Comparison of ENCODE assay signal across 9 cellular contexts in genomic region chr22:46028069-46028991, GRCh38. TPM values are rescaled to one million over a fixed set of nuclear protein-coding genes. Genes with fewer than 3 reads are reported as not detected.
DNase-seq lines count a peak whose midpoint lies in the region; ATAC-seq and TF ChIP-seq lines count a peak whose summit lies in the region.
"Had no signal": no experiment of that assay in that cellular context is flagged by ENCODE, and none has a peak within 500 bp of the region (broad histone marks: within the 10 kb centered on the region; RNA-seq: fewer than 3 reads in every experiment).

No MANE protein-coding gene starts in this region.

- H3K9me3 Mint-ChIP-seq in Calu3 (ENCODE audit: low read depth, unreplicated experiment) (no peaks in the 10 kb centered on the region), brain (peaks cover 0 to 4% (median 0%) of the 10 kb centered on the region in 5 experiments)
- H3K9me3 Mint-ChIP-seq in effector memory CD8-positive, alpha-beta T cell: no peaks in the 10 kb centered on the region

- peaks cover 49% of the 10 kb centered on the region for H3K27me3 Mint-ChIP-seq in Calu3 (ENCODE audit: unreplicated experiment)
- peaks cover 73% of the 10 kb centered on the region for H3K27me3 Mint-ChIP-seq in brain
- H3K27me3 Mint-ChIP-seq in effector memory CD8-positive, alpha-beta T cell: peaks cover 38 to 62% of the 10 kb centered on the region in 2 donors

- H3K9me3 ChIP-seq in gastrocnemius medialis (no peaks in the 10 kb centered on the region), HAP-1 (no peaks in the 10 kb centered on the region)

- H3K4me1 Mint-ChIP-seq in Calu3 (ENCODE audit: low read depth, unreplicated experiment): peaks cover 12% of the 10 kb centered on the region
- H3K4me1 Mint-ChIP-seq in brain: peaks cover 16% of the 10 kb centered on the region
- H3K4me1 Mint-ChIP-seq in effector memory CD8-positive, alpha-beta T cell (ENCODE audit: low read depth in 2 of 2): peaks cover 0 to 2% of the 10 kb centered on the region in 2 donors

- no peaks in the 10 kb centered on the region for H3K36me3 ChIP-seq in gastrocnemius medialis
- no peaks in the 10 kb centered on the region for H3K36me3 ChIP-seq in HAP-1 (replicated peaks)

- CTCF ChIA-PET in Calu3 (lab: Charles Lee): interaction anchor here (1.1 kb wide), 1 partner anchor 88 kb away, joined by 3 read pairs; no protein-coding TSS in a partner anchor

- TF ChIP-seq CTCF in Calu3 (IDR thresholded peaks at IDR 0.05; ENCODE audit: unreplicated experiment): no peak
- no peak for TF ChIP-seq CTCF in brain (conservative IDR thresholded peaks at IDR 0.05)
- no peak for TF ChIP-seq CTCF in gastrocnemius medialis (IDR thresholded peaks at IDR 0.05 in 4 of 5, conservative IDR thresholded peaks at IDR 0.05 in 1 of 5)

- H3K27me3 ChIP-seq in gastrocnemius medialis (no peaks in the 10 kb centered on the region), HAP-1 (ENCODE audit: low read depth) (no peaks in the 10 kb centered on the region)

- H3K36me3 Mint-ChIP-seq in Calu3 (ENCODE audit: insufficient read depth, unreplicated experiment) (peaks cover 6% of the 10 kb centered on the region), brain (no peaks in the 10 kb centered on the region)
- H3K36me3 Mint-ChIP-seq in effector memory CD8-positive, alpha-beta T cell (ENCODE audit: insufficient read depth): no peaks in the 10 kb centered on the region

- no peak for TF ChIP-seq POLR2A in gastrocnemius medialis (IDR thresholded peaks at IDR 0.05)

- BruUV-seq in Calu3 (replicated peaks; lab: Mats Ljungman, UMichigan): no TSS peak

- peak overlapping the region in 1 of 4 donors; percentile 55 for H3K4me3 ChIP-seq in gastrocnemius medialis
- H3K4me3 ChIP-seq in HAP-1: no peak overlapping the region

- DNase-seq in Calu3 (no peak), left lobe of liver (ENCODE audit: low spot score) (peak; percentile 41), gastrocnemius medialis (peak in 1 of 2 donors; percentile 13), HAP-1 (ENCODE audit: low spot score in 2 of 2) (no peak), HUDEP-2 (lab: John Stamatoyannopoulos, UW; ENCODE audit: unreplicated experiment in 76 of 76) (no peak)
- no peak for DNase-seq in effector memory CD8-positive, alpha-beta T cell
- no peak for DNase-seq in activated CD4-positive, alpha-beta T cell treated with anti-CD3 and anti-CD28 coated beads, Interleukin-2, amount 50 U/mL, for 4 hours
- DNase-seq: NCI-H2081 had no signal

- H3K4me1 ChIP-seq in gastrocnemius medialis: peaks cover 7 to 11% of the 10 kb centered on the region in 2 donors
- H3K4me1 ChIP-seq in HAP-1: peaks cover 3% of the 10 kb centered on the region

- H3K4me3 Mint-ChIP-seq in Calu3 (ENCODE audit: low read depth, unreplicated experiment) (peak overlapping the region; percentile 63), brain (peak overlapping the region in 4 of 5 experiments; percentile 41 to 65 (median 62))
- H3K4me3 Mint-ChIP-seq in effector memory CD8-positive, alpha-beta T cell: no peak overlapping the region

- no peak overlapping the region for H3K27ac Mint-ChIP-seq in Calu3 (ENCODE audit: unreplicated experiment)
- H3K27ac Mint-ChIP-seq in brain: peak overlapping the region in 3 of 5 experiments; percentile 13 to 73 (median 47)
- no peak overlapping the region for H3K27ac Mint-ChIP-seq in effector memory CD8-positive, alpha-beta T cell

- intact Hi-C loops in Calu3 (cut with micrococcal nuclease; ENCODE audit: unreplicated experiment): no loop called here
- intact Hi-C loops in gastrocnemius medialis (cut with DNase I; ENCODE audit: low total_unique reads): no loop called here

- peak overlapping the region; percentile 70 to 85 (median 80) for H3K27ac ChIP-seq in gastrocnemius medialis

- in situ Hi-C loops in gastrocnemius medialis (cut with MboI; ENCODE audit: low sequenced_read_pairs in 4 of 4): no loop called here
- in situ Hi-C loops in HAP-1 (cut with MboI; ENCODE audit: low sequenced_read_pairs): loop anchor here (25.0 kb wide), 1 partner anchor 91 kb away; no protein-coding TSS in a partner anchor

- ATAC-seq in left lobe of liver: no peak
- ATAC-seq in gastrocnemius medialis: no peak
- no peak for ATAC-seq in effector memory CD8-positive, alpha-beta T cell (replicated peaks)

RNA-seq across cellular contexts. Expression of gene WNT7B, which starts 51.4 kb away (rescaled TPM):
- total RNA-seq in Calu3 (2022) (97.0 and 100.0 TPM in 2 replicates), left lobe of liver (0.08 TPM), gastrocnemius medialis (not detected)
- polyA plus RNA-seq in brain (ENCODE audit: insufficient read depth, low read depth, low replicate concordance): 15.9 TPM

Comparison
In these comparisons a context has a peak if more than half of its experiments do, and no peak if none do; other contexts are left out.
1. H3K27ac Mint-ChIP-seq: peak in brain (3 of 5); none in Calu3 (single experiment) and effector memory CD8-positive, alpha-beta T cell (0 of 2).
2. H3K4me3 Mint-ChIP-seq: peak in Calu3 (single experiment) and brain (4 of 5); none in effector memory CD8-positive, alpha-beta T cell (0 of 2).
3. RNA of gene WNT7B, which starts 51.4 kb away (total RNA-seq): 97.0 to 100.0 TPM in Calu3; 0.08 TPM in left lobe of liver (single experiment) and not detected in gastrocnemius medialis; every median in the first group is over 10 times any median in the second.